In genomic region chr1:156245451-156246232, GRCh38 we compare ENCODE assay signal across 8 cellular contexts. TPM values are rescaled to one million over a fixed set of nuclear protein-coding genes. Genes with fewer than 3 reads are reported as not detected.
DNase-seq lines count a peak whose midpoint lies in the region; ATAC-seq and TF ChIP-seq lines count a peak whose summit lies in the region.

No MANE protein-coding gene starts in this region.

- no peak for TF ChIP-seq CTCF in MM.1S (IDR thresholded peaks at IDR 0.05; ENCODE audit: low read length)
- no peak for TF ChIP-seq CTCF in hepatocyte (IDR thresholded peaks at IDR 0.05; ENCODE audit: poor library complexity)

- H3K27ac ChIP-seq in MM.1S (ENCODE audit: low read length) (no peak overlapping the region), hepatocyte (no peak overlapping the region), aorta (ENCODE audit: low read depth in 1 of 2, low read length in 2 of 2) (no peak overlapping the region)

- H3K79me2 ChIP-seq in MM.1S (ENCODE audit: low read length): no peaks in the 10 kb centered on the region
- H3K79me2 ChIP-seq in hepatocyte: no peaks in the 10 kb centered on the region

- H3K9me3 ChIP-seq in MM.1S (replicated peaks; ENCODE audit: insufficient read depth, low read length) (no peaks in the 10 kb centered on the region), hepatocyte (ENCODE audit: low read depth) (no peaks in the 10 kb centered on the region), aorta (ENCODE audit: control insufficient read depth, low read length) (no peaks in the 10 kb centered on the region)

- H3K9ac ChIP-seq in MM.1S (ENCODE audit: low read length): peak overlapping the region; percentile 8; the same call in 1 of the 2 replicates

- H3K9me3 Mint-ChIP-seq in activated T-helper 17 cell treated with anti-CD3 and anti-CD28 coated beads, Interleukin-2, amount 50 U/mL, for 72 hours: no peaks in the 10 kb centered on the region
- H3K9me3 Mint-ChIP-seq in stimulated activated naive CD8-positive, alpha-beta T cell treated with anti-CD3 and anti-CD28 coated beads, Interleukin-15, amount 100 ng/mL, for 72 hours: no peaks in the 10 kb centered on the region

- H3K4me1 ChIP-seq in MM.1S (ENCODE audit: low read length) (peaks cover 7% of the 10 kb centered on the region; the same call in 1 of the 2 replicates), hepatocyte (ENCODE audit: insufficient read depth) (no peaks in the 10 kb centered on the region), aorta (ENCODE audit: control insufficient read depth in 1 of 2, insufficient read depth in 2 of 2, low read length in 2 of 2) (no peaks in the 10 kb centered on the region)

- peak overlapping the region; percentile 83 for H3K4me3 Mint-ChIP-seq in activated T-helper 17 cell treated with anti-CD3 and anti-CD28 coated beads, Interleukin-2, amount 50 U/mL, for 72 hours
- peak overlapping the region; percentile 80 to 91 for H3K4me3 Mint-ChIP-seq in stimulated activated naive CD8-positive, alpha-beta T cell treated with anti-CD3 and anti-CD28 coated beads, Interleukin-15, amount 100 ng/mL, for 72 hours

- 0 out of 2 replicates have a peak, but pooled peaks cover 4% of the 10 kb centered on the region for H3K36me3 ChIP-seq in MM.1S (replicated peaks; ENCODE audit: insufficient read depth, low read length)
- no peaks in the 10 kb centered on the region for H3K36me3 ChIP-seq in hepatocyte (replicated peaks; ENCODE audit: insufficient read depth, low read depth)
- H3K36me3 ChIP-seq in aorta (ENCODE audit: control insufficient read depth in 1 of 2, insufficient read depth in 2 of 2, low read length in 1 of 2): peaks cover 0 to 1% of the 10 kb centered on the region in 2 donors

- peak overlapping the region; percentile 13 for H3K4me3 ChIP-seq in MM.1S (ENCODE audit: low read length)
- no peak overlapping the region for H3K4me3 ChIP-seq in hepatocyte
- no peak overlapping the region for H3K4me3 ChIP-seq in aorta (ENCODE audit: low read length in 2 of 2)

- H3K9me2 ChIP-seq in MM.1S (replicated peaks; ENCODE audit: insufficient read depth, low read length) (no peaks in the 10 kb centered on the region), hepatocyte (replicated peaks; ENCODE audit: insufficient read depth) (no peaks in the 10 kb centered on the region)

- 62% methylated on average over 64 of the region's 69 CpGs for WGBS in hepatocyte (ENCODE audit: low lambda C conversion rate, missing lambda C conversion rate)
- WGBS in aorta, 2 donors: 4 to 5% methylated on average over 52 to 69 of the region's 69 CpGs

- H3K4me2 ChIP-seq in MM.1S (ENCODE audit: low read depth, low read length) (peak overlapping the region; percentile 57), hepatocyte (peak overlapping the region; percentile 70)

- intact Hi-C loops in aorta (cut with DNase I): no loop called here

- H3F3A ChIP-seq in MM.1S (ENCODE audit: insufficient read depth, low read length): peaks cover 20% of the 10 kb centered on the region; the same call in 1 of the 2 replicates

- H4K20me1 ChIP-seq in MM.1S (ENCODE audit: insufficient read depth, low read length) (no peaks in the 10 kb centered on the region), hepatocyte (ENCODE audit: insufficient read depth, poor library complexity, severe bottlenecking) (no peaks in the 10 kb centered on the region)

- H2AFZ ChIP-seq in MM.1S (ENCODE audit: low read length) (peak overlapping the region; percentile 12), hepatocyte (no peak overlapping the region)

- peak; percentile 58 for ATAC-seq in activated T-helper 17 cell treated with anti-CD3 and anti-CD28 coated beads, Interleukin-2, amount 50 U/mL, for 72 hours (replicated peaks)
- ATAC-seq in stimulated activated naive CD8-positive, alpha-beta T cell treated with anti-CD3 and anti-CD28 coated beads, Interleukin-15, amount 100 ng/mL, for 72 hours: peak; percentile 66
- ATAC-seq in aorta (ENCODE audit: low FRiP score): no peak

- DNase-seq in DMS79 treated with DMSO at 0.1 percent for 48 hours (lab: John Stamatoyannopoulos, UW) (peak; percentile 25), MM.1S (no peak), hepatocyte (ENCODE audit: low spot score) (peak; percentile 43), cortex of kidney (lab: John Stamatoyannopoulos, UW) (no peak), aorta (no peak), DMS114 treated with DMSO at 0.1 percent for 48 hours (lab: John Stamatoyannopoulos, UW; ENCODE audit: unreplicated experiment) (no peak)
- DNase-seq in stimulated activated naive CD8-positive, alpha-beta T cell treated with anti-CD3 and anti-CD28 coated beads, Interleukin-15, amount 100 ng/mL, for 72 hours: peak; percentile 38 to 47

- H3K36me3 Mint-ChIP-seq in activated T-helper 17 cell treated with anti-CD3 and anti-CD28 coated beads, Interleukin-2, amount 50 U/mL, for 72 hours (ENCODE audit: low read depth): peaks cover 11% of the 10 kb centered on the region

- H3K27ac Mint-ChIP-seq in activated T-helper 17 cell treated with anti-CD3 and anti-CD28 coated beads, Interleukin-2, amount 50 U/mL, for 72 hours: peak overlapping the region; percentile 84
- peak overlapping the region; percentile 77 to 91 for H3K27ac Mint-ChIP-seq in stimulated activated naive CD8-positive, alpha-beta T cell treated with anti-CD3 and anti-CD28 coated beads, Interleukin-15, amount 100 ng/mL, for 72 hours

- H3K4me1 Mint-ChIP-seq in activated T-helper 17 cell treated with anti-CD3 and anti-CD28 coated beads, Interleukin-2, amount 50 U/mL, for 72 hours: peaks cover 14% of the 10 kb centered on the region
- H3K4me1 Mint-ChIP-seq in stimulated activated naive CD8-positive, alpha-beta T cell treated with anti-CD3 and anti-CD28 coated beads, Interleukin-15, amount 100 ng/mL, for 72 hours: peaks cover 49% of the 10 kb centered on the region

- H3K27me3 ChIP-seq in MM.1S (replicated peaks; ENCODE audit: insufficient read depth, low read length) (no peaks in the 10 kb centered on the region), hepatocyte (no peaks in the 10 kb centered on the region), aorta (ENCODE audit: control insufficient read depth in 1 of 2, insufficient read depth in 2 of 2, low read length in 1 of 2) (no peaks in the 10 kb centered on the region)

- H3K27me3 Mint-ChIP-seq in activated T-helper 17 cell treated with anti-CD3 and anti-CD28 coated beads, Interleukin-2, amount 50 U/mL, for 72 hours: no peaks in the 10 kb centered on the region
- no peaks in the 10 kb centered on the region for H3K27me3 Mint-ChIP-seq in stimulated activated naive CD8-positive, alpha-beta T cell treated with anti-CD3 and anti-CD28 coated beads, Interleukin-15, amount 100 ng/mL, for 72 hours

RNA-seq across cellular contexts. Expression of gene PAQR6, which starts 2.2 kb away (rescaled TPM):
- 10 to 100 TPM in 1 of 2 donors, 1 to 10 TPM in 1; 8.0 to 10.9 TPM for total RNA-seq in activated T-helper 17 cell treated with anti-CD3 and anti-CD28 coated beads, Interleukin-2, amount 50 U/mL, for 72 hours
- total RNA-seq in hepatocyte (3.3 and 4.5 TPM in 2 replicates), aorta (1 to 10 TPM in 1 of 2 donors, under 1 TPM in 1; 0.81 to 2.8 TPM)
- polyA plus RNA-seq in hepatocyte (12.0 and 14.8 TPM in 2 replicates), aorta (1 to 10 TPM in 1 of 2 donors, not detected in 1; 2.3 TPM)

RNA-seq across cellular contexts. Expression of gene BGLAP, which starts 3.7 kb away (rescaled TPM):
- 1 to 10 TPM; 3.2 to 6.8 TPM for total RNA-seq in activated T-helper 17 cell treated with anti-CD3 and anti-CD28 coated beads, Interleukin-2, amount 50 U/mL, for 72 hours
- 0.17 and 0.60 TPM in 2 replicates for total RNA-seq in hepatocyte
- polyA plus RNA-seq in hepatocyte: 0.64 and 3.3 TPM in 2 replicates
- 1 to 10 TPM in 1 of 2 donors, not detected in 1; 2.9 TPM for total RNA-seq in aorta
- 1 to 10 TPM in 1 of 2 donors, not detected in 1; 1.9 TPM for polyA plus RNA-seq in aorta

RNA-seq across cellular contexts. Expression of gene PMF1, which starts 32.8 kb away (rescaled TPM):
- total RNA-seq in activated T-helper 17 cell treated with anti-CD3 and anti-CD28 coated beads, Interleukin-2, amount 50 U/mL, for 72 hours: 10 to 100 TPM; 85.6 to 87.3 TPM
- total RNA-seq in hepatocyte: 60.7 and 81.4 TPM in 2 replicates
- polyA plus RNA-seq in hepatocyte: 77.1 and 96.9 TPM in 2 replicates
- 10 to 100 TPM; 31.4 to 38.5 TPM for total RNA-seq in aorta
- 10 to 100 TPM; 29.6 to 65.0 TPM for polyA plus RNA-seq in aorta

RNA-seq across cellular contexts. Expression of gene SMG5, which starts 37.0 kb away (rescaled TPM):
- 10 to 100 TPM; 75.7 to 93.7 TPM for total RNA-seq in activated T-helper 17 cell treated with anti-CD3 and anti-CD28 coated beads, Interleukin-2, amount 50 U/mL, for 72 hours
- total RNA-seq in hepatocyte (64.3 and 65.9 TPM in 2 replicates), aorta (10 to 100 TPM; 47.2 to 58.6 TPM)
- polyA plus RNA-seq in hepatocyte (54.9 and 63.8 TPM in 2 replicates), aorta (10 to 100 TPM; 21.9 to 34.7 TPM)

RNA-seq across cellular contexts. Expression of gene TMEM79, which starts 38.5 kb away (rescaled TPM):
- total RNA-seq in activated T-helper 17 cell treated with anti-CD3 and anti-CD28 coated beads, Interleukin-2, amount 50 U/mL, for 72 hours: 10 to 100 TPM; 13.7 to 14.5 TPM
- total RNA-seq in hepatocyte (3.3 and 3.4 TPM in 2 replicates), aorta (1 to 10 TPM; 1.2 to 2.6 TPM)
- polyA plus RNA-seq in hepatocyte (8.5 and 15.7 TPM in 2 replicates), aorta (1 to 10 TPM; 1.4 to 2.1 TPM)

Comparison
In these comparisons a context has a peak if more than half of its experiments do, and no peak if none do; other contexts are left out.
1. DNase-seq: peak in DMS79 treated with DMSO at 0.1 percent for 48 hours (single experiment), hepatocyte (single experiment) and stimulated activated naive CD8-positive, alpha-beta T cell treated with anti-CD3 and anti-CD28 coated beads, Interleukin-15, amount 100 ng/mL, for 72 hours (2 of 2); none in MM.1S (single experiment), cortex of kidney (single experiment), aorta (0 of 2) and DMS114 treated with DMSO at 0.1 percent for 48 hours (single experiment).